Comparison of ENCODE assay signal across 22 cellular contexts in genomic region chr9:30677256-30677655, GRCh38.
A peak's percentile ranks its signal among the peaks of the same experiment; 100 is the strongest.
DNase-seq lines count a peak whose midpoint lies in the region; ATAC-seq, FAIRE-seq and TF ChIP-seq lines count a peak whose summit lies in the region.
"Had no signal": no experiment of that assay in that cellular context is flagged by ENCODE, and none has a peak within 500 bp of the region (broad histone marks: within the 10 kb centered on the region; RNA-seq: fewer than 3 reads in every experiment).

No MANE protein-coding gene starts in this region.

- H3K4me1 Mint-ChIP-seq in astrocyte (ENCODE audit: low read depth, unreplicated experiment) = peaks cover 8% of the 10 kb centered on the region
- peaks cover 11% of the 10 kb centered on the region for H3K4me1 Mint-ChIP-seq in neural progenitor cell
- H3K4me1 Mint-ChIP-seq: B cell; CD8-positive, alpha-beta memory T cell had no signal

- no peak overlapping the region for H3K9ac ChIP-seq in astrocyte (ENCODE audit: low read length)
- H3K9ac ChIP-seq in neural progenitor cell = no peak overlapping the region
- H3K9ac ChIP-seq: BLaER1 had no signal

- no peaks in the 10 kb centered on the region for H3K27me3 ChIP-seq in astrocyte (ENCODE audit: insufficient read depth, low read length)
- H3K27me3 ChIP-seq in neural progenitor cell = no peaks in the 10 kb centered on the region
- H3K27me3 ChIP-seq: BLaER1 had no signal

- H3K9me3 ChIP-seq in astrocyte (ENCODE audit: insufficient read depth, low read depth, low read length) (no peaks in the 10 kb centered on the region), neural progenitor cell (ENCODE audit: low read depth) (no peaks in the 10 kb centered on the region)
- H3K9me3 ChIP-seq: BLaER1 had no signal

- H3K27ac Mint-ChIP-seq in astrocyte (ENCODE audit: unreplicated experiment) (peak overlapping the region; percentile 62), neural progenitor cell (no peak overlapping the region)
- H3K27ac Mint-ChIP-seq: B cell; CD4-positive, alpha-beta T cell; CD8-positive, alpha-beta memory T cell had no signal

- no peak overlapping the region for H2AFZ ChIP-seq in astrocyte (ENCODE audit: low read depth, low read length)
- no peak overlapping the region for H2AFZ ChIP-seq in neural progenitor cell (replicated peaks)

- H3K36me3 Mint-ChIP-seq in astrocyte (ENCODE audit: low read depth, unreplicated experiment) = no peaks in the 10 kb centered on the region
- no peaks in the 10 kb centered on the region for H3K36me3 Mint-ChIP-seq in neural progenitor cell
- H3K36me3 Mint-ChIP-seq: CD8-positive, alpha-beta memory T cell had no signal

- H4K20me1 ChIP-seq in astrocyte (ENCODE audit: insufficient read depth, low read length) = no peaks in the 10 kb centered on the region
- no peaks in the 10 kb centered on the region for H4K20me1 ChIP-seq in neural progenitor cell (ENCODE audit: low read depth)
- H4K20me1 ChIP-seq: BLaER1 had no signal

- H3K4me2 ChIP-seq in astrocyte (ENCODE audit: low read length) (no peak overlapping the region), neural progenitor cell (no peak overlapping the region)
- H3K4me2 ChIP-seq: BLaER1 had no signal

- H3K4me3 Mint-ChIP-seq in astrocyte (ENCODE audit: unreplicated experiment) = no peak overlapping the region
- no peak overlapping the region for H3K4me3 Mint-ChIP-seq in neural progenitor cell
- H3K4me3 Mint-ChIP-seq: B cell; CD4-positive, alpha-beta T cell; CD8-positive, alpha-beta memory T cell had no signal

- no peaks in the 10 kb centered on the region for H3K36me3 ChIP-seq in astrocyte (ENCODE audit: insufficient read depth, low read length)
- H3K36me3 ChIP-seq in neural progenitor cell = no peaks in the 10 kb centered on the region
- H3K36me3 ChIP-seq: BLaER1 had no signal

- no peak for ATAC-seq in GM18511 (IDR thresholded peaks at IDR 0.05; ENCODE audit: unreplicated experiment)

- H3K4me3 ChIP-seq in astrocyte (ENCODE audit: insufficient read depth, low read depth, low read length) = no peak overlapping the region
- no peak overlapping the region for H3K4me3 ChIP-seq in neural progenitor cell
- H3K4me3 ChIP-seq: BLaER1 had no signal

- H3K27ac ChIP-seq in astrocyte (ENCODE audit: low read depth, low read length) (no peak overlapping the region), neural progenitor cell (no peak overlapping the region)
- H3K27ac ChIP-seq: BLaER1, C4-2B had no signal

- no peaks in the 10 kb centered on the region for H3K4me1 ChIP-seq in astrocyte (ENCODE audit: insufficient read depth, low read length)
- peaks cover 5% of the 10 kb centered on the region for H3K4me1 ChIP-seq in neural progenitor cell
- H3K4me1 ChIP-seq: BLaER1 had no signal

- H3F3A ChIP-seq in neural progenitor cell (ENCODE audit: low read depth) = no peaks in the 10 kb centered on the region

- H3K27me3 Mint-ChIP-seq in astrocyte (ENCODE audit: low read depth, unreplicated experiment) = no peaks in the 10 kb centered on the region
- no peaks in the 10 kb centered on the region for H3K27me3 Mint-ChIP-seq in neural progenitor cell (ENCODE audit: insufficient read depth, low read depth)
- H3K27me3 Mint-ChIP-seq: B cell; CD4-positive, alpha-beta T cell; CD8-positive, alpha-beta memory T cell had no signal

- H3K79me2 ChIP-seq in astrocyte (ENCODE audit: insufficient read depth, low read length) (no peaks in the 10 kb centered on the region), neural progenitor cell (ENCODE audit: low read depth) (no peaks in the 10 kb centered on the region)

- FAIRE-seq in astrocyte (lab: Jason Lieb, UNC) = no peak
- FAIRE-seq: GM12891, GM18507, H1 had no signal

- peaks cover 4% of the 10 kb centered on the region for H3K9me3 Mint-ChIP-seq in astrocyte (ENCODE audit: unreplicated experiment)
- H3K9me3 Mint-ChIP-seq in neural progenitor cell = peaks cover 4% of the 10 kb centered on the region
- H3K9me3 Mint-ChIP-seq: CD4-positive, alpha-beta T cell; CD8-positive, alpha-beta memory T cell had no signal

- no peak for DNase-seq in astrocyte (ENCODE audit: low read depth)
- peak; percentile 17 for DNase-seq in kidney tubule cell (ENCODE audit: low spot score)
- DNase-seq in neural progenitor cell (ENCODE audit: low spot score) = peak; percentile 30
- no peak for DNase-seq in COLO829 (ENCODE audit: low spot score)
- DNase-seq in dedifferentiated amniotic fluid mesenchymal stem cell (ENCODE audit: extremely low spot score) = no peak
- no peak for DNase-seq in CD1c-positive myeloid dendritic cell (ENCODE audit: extremely low spot score)
- DNase-seq: Calu3; CD4-positive, alpha-beta T cell; CD8-positive, alpha-beta memory T cell; COR-L47; DMS53; DMS79 treated with DMSO at 0.1 percent for 48 hours; GF-D8; H7; HCEC 1CT had no signal

- no peak for TF ChIP-seq CTCF in astrocyte (IDR thresholded peaks at IDR 0.05; ENCODE audit: insufficient read depth, low read depth, low read length)
- no peak for TF ChIP-seq CTCF in neural progenitor cell (IDR thresholded peaks at IDR 0.05)

Comparison
In these comparisons a context has a peak if more than half of its experiments do, and no peak if none do; other contexts are left out.
1. DNase-seq: peak in kidney tubule cell (single experiment) and neural progenitor cell (single experiment); none in astrocyte (single experiment), COLO829 (single experiment), dedifferentiated amniotic fluid mesenchymal stem cell (single experiment) and CD1c-positive myeloid dendritic cell (single experiment).